Comparison of ENCODE assay signal across 9 cellular contexts in the genomic region with DNA sequence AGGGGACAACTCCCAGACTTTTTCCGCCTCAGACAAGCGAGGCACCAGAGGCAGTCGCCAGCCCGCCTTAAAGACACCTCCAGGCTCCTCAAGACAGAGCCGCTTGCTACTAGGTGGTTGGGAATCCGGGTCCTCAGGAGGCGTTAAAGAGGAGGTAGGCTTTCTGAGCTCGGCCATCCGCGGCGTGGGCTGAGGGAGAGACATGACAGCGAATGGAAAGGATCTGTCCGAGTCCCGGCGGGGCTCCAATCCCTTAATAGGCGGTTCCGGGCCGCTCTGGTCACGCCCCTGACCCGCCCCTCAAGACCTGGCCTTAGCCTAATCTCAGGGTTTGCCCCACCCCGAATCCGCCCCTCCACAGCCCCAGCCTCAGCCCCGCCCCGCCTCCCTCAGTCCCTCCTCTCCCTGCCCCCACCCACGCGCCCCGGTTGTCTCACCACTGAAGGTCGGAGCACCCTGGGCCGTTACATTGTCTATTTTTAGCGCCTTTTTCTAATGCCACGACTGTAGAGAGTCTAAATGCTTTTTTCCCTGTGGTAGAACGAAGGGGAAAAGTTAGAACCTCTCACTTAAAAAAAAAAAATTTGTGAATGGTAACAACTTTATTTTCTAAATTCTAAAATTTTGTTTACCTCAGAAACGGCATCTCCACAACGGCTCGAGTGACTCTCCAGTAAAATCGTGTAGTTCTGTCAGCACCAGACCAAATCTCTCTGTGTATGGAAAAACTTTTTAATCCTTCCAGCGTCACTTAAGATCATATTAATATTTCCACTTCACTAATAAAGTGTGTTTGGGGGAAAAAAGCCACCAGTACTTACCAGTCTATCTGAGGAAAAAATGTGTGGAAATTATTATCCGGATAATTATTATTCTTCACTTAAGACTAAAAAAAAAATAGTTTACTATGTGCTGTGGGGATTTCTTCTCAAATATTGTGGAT. TPM values are rescaled to one million over a fixed set of nuclear protein-coding genes. Genes with fewer than 3 reads are reported as not detected.
DNase-seq lines count a peak whose midpoint lies in the region; ATAC-seq and TF ChIP-seq lines count a peak whose summit lies in the region.
"Had no signal": no experiment of that assay in that cellular context is flagged by ENCODE, and none has a peak within 500 bp of the region (broad histone marks: within the 10 kb centered on the region; RNA-seq: fewer than 3 reads in every experiment).

A gene (minus strand): TSS at position 229 of the 943 bp plus-strand sequence. CDS start 25 bp downstream, at position 204.

- no peaks in the 10 kb centered on the region for H4K20me1 ChIP-seq in hepatocyte (ENCODE audit: insufficient read depth, poor library complexity, severe bottlenecking)

- peak within 1 kb of the TSS; percentile 59 for H3K27ac ChIP-seq in hepatocyte

- no peaks in the 10 kb centered on the region for H3K9me2 ChIP-seq in hepatocyte (replicated peaks; ENCODE audit: insufficient read depth)

- no peaks in the 10 kb centered on the region for H3K9me3 ChIP-seq in hepatocyte (ENCODE audit: low read depth)

- peaks cover 4% of the 10 kb centered on the region for H3K4me1 ChIP-seq in hepatocyte (ENCODE audit: insufficient read depth)

- H3K79me2 ChIP-seq in hepatocyte = no peaks in the 10 kb centered on the region

- 5% methylated on average over 32 of the region's 38 CpGs for WGBS in hepatocyte (ENCODE audit: low lambda C conversion rate, missing lambda C conversion rate)

- DNase-seq in AG20443 (ENCODE audit: low spot score) (peak; percentile 84), NCI-H2227 treated with DMSO at 0.1 percent for 48 hours (lab: John Stamatoyannopoulos, UW) (peak; percentile 87), anterior cingulate cortex (lab: John Stamatoyannopoulos, UW) (peak in 50 of 58 donors; percentile 12 to 80 (median 54)), hepatocyte (ENCODE audit: low spot score) (peak; percentile 89), retina (peak; percentile 88)
- no peak for DNase-seq in activated CD4-positive, CD25-positive, alpha-beta regulatory T cell (lab: John Stamatoyannopoulos, UW)

- peak within 1 kb of the TSS; percentile 50 for H3K4me3 ChIP-seq in hepatocyte

- peak within 1 kb of the TSS; percentile 93 for H2AFZ ChIP-seq in hepatocyte

- H3K4me2 ChIP-seq in hepatocyte = peak within 1 kb of the TSS; percentile 92

- ATAC-seq in GM18520 (IDR thresholded peaks at IDR 0.05; ENCODE audit: unreplicated experiment) (peak; percentile 59), HG02870 (IDR thresholded peaks at IDR 0.05; ENCODE audit: unreplicated experiment) (peak; percentile 75)

- no peaks in the 10 kb centered on the region for H3K36me3 ChIP-seq in hepatocyte (replicated peaks; ENCODE audit: insufficient read depth, low read depth)

- TF ChIP-seq CTCF in hepatocyte (IDR thresholded peaks at IDR 0.05; ENCODE audit: poor library complexity) = no peak

- no peaks in the 10 kb centered on the region for H3K27me3 ChIP-seq in hepatocyte

RNA-seq across cellular contexts. Expression of the gene that starts here (rescaled TPM):
- total RNA-seq in hepatocyte = 0.24 and 0.40 TPM in 2 replicates
- polyA plus RNA-seq in hepatocyte = 0.21 and 0.35 TPM in 2 replicates
- total RNA-seq: subcutaneous adipose tissue had no signal

Comparison
In these comparisons a context has a peak if more than half of its experiments do, and no peak if none do; other contexts are left out.
1. Peak in DNase-seq, H3K4me3 ChIP-seq, H3K27ac ChIP-seq and H3K4me2 ChIP-seq in hepatocyte; RNA of the gene not detected or under 1 TPM.
2. DNase-seq: peak in AG20443 (single experiment), NCI-H2227 treated with DMSO at 0.1 percent for 48 hours (single experiment), anterior cingulate cortex (50 of 58) and retina (single experiment); none in activated CD4-positive, CD25-positive, alpha-beta regulatory T cell (0 of 4).